1 cellular context compared by ENCODE assay signal in genomic region chr2:85678384-85678783, GRCh38.
TF ChIP-seq lines count a peak whose summit lies in the region.

No MANE protein-coding gene starts in this region.

TF ChIP-seq in H1, 55 proteins besides CTCF, POLR2A, EP300 and RAD21:
- TF ChIP-seq YY1 (IDR thresholded peaks at IDR 0.05; ENCODE audit: low read depth, low read length) (no peak), JUND (IDR thresholded peaks at IDR 0.05; ENCODE audit: low read length) (no peak), CHD1 (IDR thresholded peaks at IDR 0.05; ENCODE audit: low read depth, low read length) (no peak), HDAC6 (IDR thresholded peaks at IDR 0.05; ENCODE audit: low read depth, low read length) (no peak), EGR1 (IDR thresholded peaks at IDR 0.05; ENCODE audit: borderline replicate concordance, low read depth, low read length) (no peak), SUZ12 (IDR thresholded peaks at IDR 0.05; ENCODE audit: low read length) (no peak)
